In the genomic region with DNA sequence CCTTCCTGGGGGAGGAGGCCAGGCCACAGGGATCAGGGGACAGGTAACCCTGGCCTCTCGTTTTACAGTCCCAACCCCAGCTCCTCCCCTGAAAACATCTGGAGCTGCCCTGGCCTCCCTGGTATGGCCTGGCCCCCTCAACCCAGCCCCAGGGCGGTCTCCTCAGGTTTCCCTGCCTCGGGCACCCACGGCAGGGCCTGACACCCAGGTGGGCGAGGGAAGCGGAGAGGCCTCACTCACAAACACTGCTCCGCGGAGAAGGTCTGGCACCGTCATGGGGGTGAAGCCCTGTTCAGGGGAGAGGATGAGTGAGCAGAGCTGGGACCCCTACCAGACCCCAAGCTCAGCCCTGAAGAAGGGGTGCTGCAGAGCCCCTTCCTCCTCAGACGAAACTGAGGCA, we compare ENCODE assay signal across 17 cellular contexts. TPM values are rescaled to one million over a fixed set of nuclear protein-coding genes. Genes with fewer than 3 reads are reported as not detected.
DNase-seq lines count a peak whose midpoint lies in the region; ATAC-seq and TF ChIP-seq lines count a peak whose summit lies in the region.
"Had no signal": no experiment of that assay in that cellular context is flagged by ENCODE, and none has a peak within 500 bp of the region (broad histone marks: within the 10 kb centered on the region; RNA-seq: fewer than 3 reads in every experiment).

No MANE protein-coding gene starts in this region.

- 91% methylated on average over 10 of the region's 10 CpGs for WGBS in HUES64

- peaks cover 15% of the 10 kb centered on the region for H3K36me3 ChIP-seq in HUES64 (ENCODE audit: insufficient read depth, low read length)

- H3K9me3 Mint-ChIP-seq in WTC11 = 0 out of 2 replicates have a peak, but pooled peaks cover 4% of the 10 kb centered on the region
- H3K9me3 Mint-ChIP-seq: CD4-positive, alpha-beta memory T cell had no signal

- no peak for TF ChIP-seq CTCF in WTC11 (IDR thresholded peaks at IDR 0.05)

- H3K27ac Mint-ChIP-seq in WTC11 = no peak overlapping the region
- H3K27ac Mint-ChIP-seq: CD4-positive, alpha-beta memory T cell had no signal

- H3K27me3 ChIP-seq in HUES64 (ENCODE audit: insufficient read depth, low read length) = no peaks in the 10 kb centered on the region
- H3K27me3 ChIP-seq: BLaER1 had no signal

- H3K36me3 Mint-ChIP-seq in WTC11 = peaks cover 13% of the 10 kb centered on the region

- no peaks in the 10 kb centered on the region for H3K9me3 ChIP-seq in HUES64 (ENCODE audit: insufficient read depth, low read depth, low read length)
- H3K9me3 ChIP-seq: BLaER1 had no signal

- no peak overlapping the region for H3K27ac ChIP-seq in HUES64 (ENCODE audit: low read depth, low read length)
- H3K27ac ChIP-seq: BLaER1 had no signal

- intact Hi-C loops in Right ventricle myocardium superior (cut with DNase I) (no loop called here), cardiac septum (cut with DNase I) (no loop called here), posterior vena cava (cut with DNase I) (no loop called here)

- H3K4me3 Mint-ChIP-seq in WTC11 = no peak overlapping the region
- H3K4me3 Mint-ChIP-seq: CD14-positive monocyte; CD4-positive, alpha-beta memory T cell; H9 had no signal

- no peak overlapping the region for H3K4me3 ChIP-seq in HUES64 (ENCODE audit: low read length)
- H3K4me3 ChIP-seq: BLaER1 had no signal

- 0 out of 2 replicates have a peak overlapping the region, but pooled peaks have one; percentile 20 for H3K9ac ChIP-seq in HUES64 (ENCODE audit: low read depth, low read length)

- POLR2A ChIA-PET in WTC11 (lab: Charles Lee) = no interaction called here

- H3K4me1 ChIP-seq in HUES64 (ENCODE audit: insufficient read depth, low read length) = no peaks in the 10 kb centered on the region
- H3K4me1 ChIP-seq: BLaER1 had no signal

- no peaks in the 10 kb centered on the region for H3K4me1 Mint-ChIP-seq in WTC11
- H3K4me1 Mint-ChIP-seq: CD14-positive monocyte; CD4-positive, alpha-beta memory T cell; H9 had no signal

- ATAC-seq in Right ventricle myocardium superior (ENCODE audit: poor library complexity) = no peak
- no peak for ATAC-seq in WTC11

- CTCF ChIA-PET in WTC11 (lab: Charles Lee) = interaction anchor here (3.6 kb wide), 1 partner anchor 12 kb away, joined by 24 read pairs; a partner anchor contains a TSS

- DNase-seq in Right ventricle myocardium superior (peak; percentile 19), cardiac septum (ENCODE audit: low spot score) (no peak), islet precursor cell (peak; percentile 50), posterior vena cava (ENCODE audit: low spot score) (peak; percentile 62), retina (no peak), WTC11 (ENCODE audit: low spot score) (no peak), NCI-H446 (lab: John Stamatoyannopoulos, UW) (no peak)
- DNase-seq: CD4-positive, alpha-beta memory T cell; DMS79; GDM1; GOT3; H9 had no signal

- H3K27me3 Mint-ChIP-seq in WTC11 (ENCODE audit: low read depth) = no peaks in the 10 kb centered on the region
- H3K27me3 Mint-ChIP-seq: CD4-positive, alpha-beta memory T cell had no signal

TF ChIP-seq in WTC11, 78 proteins besides CTCF, POLR2A, EP300 and RAD21 (continues in another document):
- TF ChIP-seq, protein P1, sequence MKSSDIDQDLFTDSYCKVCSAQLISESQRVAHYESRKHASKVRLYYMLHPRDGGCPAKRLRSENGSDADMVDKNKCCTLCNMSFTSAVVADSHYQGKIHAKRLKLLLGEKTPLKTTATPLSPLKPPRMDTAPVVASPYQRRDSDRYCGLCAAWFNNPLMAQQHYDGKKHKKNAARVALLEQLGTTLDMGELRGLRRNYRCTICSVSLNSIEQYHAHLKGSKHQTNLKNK (CRISPR knock-in tag; IDR thresholded peaks at IDR 0.05) = no peak
- no peak for TF ChIP-seq ESRRA (CRISPR knock-in tag; IDR thresholded peaks at IDR 0.05; ENCODE audit: borderline replicate concordance)
- TF ChIP-seq TCF7 (CRISPR knock-in tag; IDR thresholded peaks at IDR 0.05; ENCODE audit: low read depth) = no peak
- TF ChIP-seq, protein P2, sequence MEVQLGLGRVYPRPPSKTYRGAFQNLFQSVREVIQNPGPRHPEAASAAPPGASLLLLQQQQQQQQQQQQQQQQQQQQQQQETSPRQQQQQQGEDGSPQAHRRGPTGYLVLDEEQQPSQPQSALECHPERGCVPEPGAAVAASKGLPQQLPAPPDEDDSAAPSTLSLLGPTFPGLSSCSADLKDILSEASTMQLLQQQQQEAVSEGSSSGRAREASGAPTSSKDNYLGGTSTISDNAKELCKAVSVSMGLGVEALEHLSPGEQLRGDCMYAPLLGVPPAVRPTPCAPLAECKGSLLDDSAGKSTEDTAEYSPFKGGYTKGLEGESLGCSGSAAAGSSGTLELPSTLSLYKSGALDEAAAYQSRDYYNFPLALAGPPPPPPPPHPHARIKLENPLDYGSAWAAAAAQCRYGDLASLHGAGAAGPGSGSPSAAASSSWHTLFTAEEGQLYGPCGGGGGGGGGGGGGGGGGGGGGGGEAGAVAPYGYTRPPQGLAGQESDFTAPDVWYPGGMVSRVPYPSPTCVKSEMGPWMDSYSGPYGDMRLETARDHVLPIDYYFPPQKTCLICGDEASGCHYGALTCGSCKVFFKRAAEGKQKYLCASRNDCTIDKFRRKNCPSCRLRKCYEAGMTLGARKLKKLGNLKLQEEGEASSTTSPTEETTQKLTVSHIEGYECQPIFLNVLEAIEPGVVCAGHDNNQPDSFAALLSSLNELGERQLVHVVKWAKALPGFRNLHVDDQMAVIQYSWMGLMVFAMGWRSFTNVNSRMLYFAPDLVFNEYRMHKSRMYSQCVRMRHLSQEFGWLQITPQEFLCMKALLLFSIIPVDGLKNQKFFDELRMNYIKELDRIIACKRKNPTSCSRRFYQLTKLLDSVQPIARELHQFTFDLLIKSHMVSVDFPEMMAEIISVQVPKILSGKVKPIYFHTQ (CRISPR knock-in tag; IDR thresholded peaks at IDR 0.05) = no peak
- no peak for TF ChIP-seq NR1H2 (CRISPR knock-in tag; IDR thresholded peaks at IDR 0.05)
- TF ChIP-seq, protein P3, sequence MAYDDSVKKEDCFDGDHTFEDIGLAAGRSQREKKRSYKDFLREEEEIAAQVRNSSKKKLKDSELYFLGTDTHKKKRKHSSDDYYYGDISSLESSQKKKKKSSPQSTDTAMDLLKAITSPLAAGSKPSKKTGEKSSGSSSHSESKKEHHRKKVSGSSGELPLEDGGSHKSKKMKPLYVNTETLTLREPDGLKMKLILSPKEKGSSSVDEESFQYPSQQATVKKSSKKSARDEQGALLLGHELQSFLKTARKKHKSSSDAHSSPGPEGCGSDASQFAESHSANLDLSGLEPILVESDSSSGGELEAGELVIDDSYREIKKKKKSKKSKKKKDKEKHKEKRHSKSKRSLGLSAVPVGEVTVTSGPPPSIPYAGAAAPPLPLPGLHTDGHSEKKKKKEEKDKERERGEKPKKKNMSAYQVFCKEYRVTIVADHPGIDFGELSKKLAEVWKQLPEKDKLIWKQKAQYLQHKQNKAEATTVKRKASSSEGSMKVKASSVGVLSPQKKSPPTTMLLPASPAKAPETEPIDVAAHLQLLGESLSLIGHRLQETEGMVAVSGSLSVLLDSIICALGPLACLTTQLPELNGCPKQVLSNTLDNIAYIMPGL (CRISPR knock-in tag; IDR thresholded peaks at IDR 0.05) = no peak
- TF ChIP-seq, protein P4, sequence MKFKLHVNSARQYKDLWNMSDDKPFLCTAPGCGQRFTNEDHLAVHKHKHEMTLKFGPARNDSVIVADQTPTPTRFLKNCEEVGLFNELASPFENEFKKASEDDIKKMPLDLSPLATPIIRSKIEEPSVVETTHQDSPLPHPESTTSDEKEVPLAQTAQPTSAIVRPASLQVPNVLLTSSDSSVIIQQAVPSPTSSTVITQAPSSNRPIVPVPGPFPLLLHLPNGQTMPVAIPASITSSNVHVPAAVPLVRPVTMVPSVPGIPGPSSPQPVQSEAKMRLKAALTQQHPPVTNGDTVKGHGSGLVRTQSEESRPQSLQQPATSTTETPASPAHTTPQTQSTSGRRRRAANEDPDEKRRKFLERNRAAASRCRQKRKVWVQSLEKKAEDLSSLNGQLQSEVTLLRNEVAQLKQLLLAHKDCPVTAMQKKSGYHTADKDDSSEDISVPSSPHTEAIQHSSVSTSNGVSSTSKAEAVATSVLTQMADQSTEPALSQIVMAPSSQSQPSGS (CRISPR knock-in tag; IDR thresholded peaks at IDR 0.05; ENCODE audit: borderline replicate concordance, low read depth) = no peak
- TF ChIP-seq ZNF416 (CRISPR knock-in tag; IDR thresholded peaks at IDR 0.05) = no peak

RNA-seq across cellular contexts. Expression of a gene that starts 6.5 kb away (rescaled TPM):
- not detected for total RNA-seq in Right ventricle myocardium superior
- total RNA-seq in cardiac septum = not detected
- polyA plus RNA-seq in HUES64 (2013, experiment 1 of 2) = 0.25 TPM
- 0.95 TPM for polyA plus RNA-seq in HUES64 (2013, experiment 2 of 2)
- under 1 TPM; 0.24 to 0.37 TPM for total RNA-seq in posterior vena cava
- total RNA-seq in WTC11 (2021) = 0.77 to 1.1 TPM (median 0.98 TPM) in 3 replicates
- total RNA-seq: Daoy had no signal
- polyA plus RNA-seq: AG04450; CD14-positive monocyte; CD4-positive, alpha-beta memory T cell had no signal

RNA-seq across cellular contexts. Expression of a gene that starts 12.0 kb away (rescaled TPM):
- total RNA-seq in Right ventricle myocardium superior (14.5 TPM), cardiac septum (12.6 TPM), posterior vena cava (1 to 10 TPM; 8.2 to 9.5 TPM), WTC11 (2021) (66.4 to 74.7 TPM (median 69.6 TPM) in 3 replicates)
- 51.8 TPM for polyA plus RNA-seq in HUES64 (2013, experiment 1 of 2)
- polyA plus RNA-seq in HUES64 (2013, experiment 2 of 2) = 52.6 TPM

RNA-seq across cellular contexts. Expression of a gene that starts 12.2 kb away (rescaled TPM):
- total RNA-seq in Right ventricle myocardium superior = 74.3 TPM
- total RNA-seq in cardiac septum = 40.4 TPM
- polyA plus RNA-seq in HUES64 (2013, experiment 1 of 2) = 67.7 TPM
- polyA plus RNA-seq in HUES64 (2013, experiment 2 of 2) = 49.6 TPM
- total RNA-seq in posterior vena cava = 10 to 100 TPM; 17.8 to 21.4 TPM
- total RNA-seq in WTC11 (2021) = 79.9 to 88.0 TPM (median 81.5 TPM) in 3 replicates

RNA-seq across cellular contexts. Expression of a gene that starts 18.8 kb away (rescaled TPM):
- total RNA-seq in Right ventricle myocardium superior = 14.5 TPM
- 22.0 TPM for total RNA-seq in cardiac septum
- 30.2 TPM for polyA plus RNA-seq in HUES64 (2013, experiment 1 of 2)
- polyA plus RNA-seq in HUES64 (2013, experiment 2 of 2) = 22.7 TPM
- 10 to 100 TPM; 19.3 to 23.1 TPM for total RNA-seq in posterior vena cava
- 29.6 to 39.8 TPM (median 30.6 TPM) in 3 replicates for total RNA-seq in WTC11 (2021)

RNA-seq across cellular contexts. Expression of a gene that starts 19.1 kb away (rescaled TPM):
- total RNA-seq in Right ventricle myocardium superior = 96.2 TPM
- 49.6 TPM for total RNA-seq in cardiac septum
- 5.7 TPM for polyA plus RNA-seq in HUES64 (2013, experiment 1 of 2)
- 7.9 TPM for polyA plus RNA-seq in HUES64 (2013, experiment 2 of 2)
- 10 to 100 TPM; 41.7 to 48.1 TPM for total RNA-seq in posterior vena cava
- 9.5 to 10.7 TPM (median 10.2 TPM) in 3 replicates for total RNA-seq in WTC11 (2021)

Comparison
In these comparisons a context has a peak if more than half of its experiments do, and no peak if none do; other contexts are left out.
1. DNase-seq: peak in Right ventricle myocardium superior (single experiment), islet precursor cell (single experiment) and posterior vena cava (single experiment); none in cardiac septum (single experiment), retina (single experiment), WTC11 (single experiment) and NCI-H446 (0 of 2).